ENCODE assay signal across 8 cellular contexts in the genomic region with DNA sequence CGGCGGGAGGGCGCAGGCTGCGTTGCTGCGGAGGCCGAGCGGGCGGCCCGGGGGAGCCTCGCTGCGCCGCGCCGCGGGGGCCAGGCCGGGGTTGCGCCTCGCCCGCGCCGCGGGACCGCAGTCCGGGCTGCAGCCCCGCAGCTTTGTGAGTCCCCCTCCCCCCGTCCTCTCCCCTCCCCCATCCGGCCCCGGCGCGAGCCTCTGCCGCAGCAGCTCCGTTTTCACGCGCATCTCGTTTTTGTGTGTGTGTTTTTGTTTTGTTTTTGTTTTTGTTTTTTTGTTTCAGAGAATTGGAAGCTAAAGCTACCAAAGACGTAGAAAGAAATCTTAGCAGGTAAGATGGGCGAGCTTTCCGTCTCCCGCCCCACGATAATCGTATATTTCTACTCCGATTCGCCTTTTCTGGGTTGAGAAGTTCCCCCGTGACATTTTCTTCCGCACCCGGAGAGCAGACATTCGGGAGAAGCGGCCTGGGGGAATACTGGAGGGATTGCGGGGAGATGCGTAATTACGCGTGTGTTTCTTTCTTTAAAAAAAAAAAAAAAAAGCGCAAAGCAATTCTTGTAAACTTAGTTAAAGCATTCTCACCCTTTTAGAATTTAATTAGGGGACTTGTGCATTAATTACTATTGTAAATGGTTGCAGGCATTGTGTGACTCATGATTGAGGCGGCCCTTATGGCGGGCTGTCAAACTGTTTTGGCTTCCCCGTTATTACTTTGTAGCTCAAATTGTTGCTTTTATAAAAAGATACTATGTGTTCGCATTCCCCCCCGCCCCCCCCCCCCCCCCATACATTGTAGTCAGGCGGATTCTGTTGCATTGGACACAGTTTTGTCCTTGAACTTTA. TPM values are rescaled to one million over a fixed set of nuclear protein-coding genes. Genes with fewer than 3 reads are reported as not detected.
A peak's percentile ranks its signal among the peaks of the same experiment; 100 is the strongest.
DNase-seq lines count a peak whose midpoint lies in the region; ATAC-seq and TF ChIP-seq lines count a peak whose summit lies in the region.

No MANE protein-coding gene starts in this region.

- in situ Hi-C loops in astrocyte of the spinal cord (cut with HindIII; ENCODE audit: low sequenced_read_pairs), result no loop called here

- TF ChIP-seq RAD21 in HCT116 (IDR thresholded peaks at IDR 0.05; ENCODE audit: low read depth), result no peak

- TF ChIP-seq CTCF in DOHH2 (IDR thresholded peaks at IDR 0.05; ENCODE audit: low read depth, low read length, poor library complexity, severe bottlenecking), result no peak
- no peak for TF ChIP-seq CTCF in HCT116 (IDR thresholded peaks at IDR 0.05 in 2 of 3, conservative IDR thresholded peaks at IDR 0.05 in 1 of 3; ENCODE audit: borderline replicate concordance in 1 of 3, insufficient read depth in 1 of 3, low read depth in 2 of 3, low read length in 2 of 3)
- TF ChIP-seq CTCF in astrocyte of the spinal cord (IDR thresholded peaks at IDR 0.05; ENCODE audit: low read depth, low read length), result no peak
- no peak for TF ChIP-seq CTCF in spleen (IDR thresholded peaks at IDR 0.05 in 8 of 11, conservative IDR thresholded peaks at IDR 0.05 in 3 of 11)

- peak overlapping the region; percentile 76 for H3K9ac ChIP-seq in HCT116 (ENCODE audit: low read length)

- BruUV-seq in HCT116 (replicated peaks; lab: Mats Ljungman, UMichigan), result no TSS peak

- no peaks in the 10 kb centered on the region for H3K27me3 ChIP-seq in DOHH2 (ENCODE audit: control insufficient read depth, low read length)
- H3K27me3 ChIP-seq in HCT116 (ENCODE audit: insufficient read depth, low read length), result no peaks in the 10 kb centered on the region
- H3K27me3 ChIP-seq in SJCRH30, result no peaks in the 10 kb centered on the region
- H3K27me3 ChIP-seq in spleen (replicated peaks in 1 of 7), result no peaks in the 10 kb centered on the region

- POLR2A ChIA-PET in HCT116 (lab: Charles Lee), result interaction anchor here (0.6 to 0.9 kb wide), 3 partner anchors 22 to 242 kb away, joined by 3 to 5 read pairs (median 3); no protein-coding TSS in a partner anchor

- H3F3A ChIP-seq in DOHH2 (ENCODE audit: control insufficient read depth, insufficient read depth), result 0 out of 2 replicates have a peak, but pooled peaks cover 4% of the 10 kb centered on the region

- CTCF ChIA-PET in HCT116 (lab: Charles Lee), result interaction anchor here (0.9 kb wide), 1 partner anchor 9 kb away, joined by 3 read pairs; no protein-coding TSS in a partner anchor

- no peak overlapping the region for H2AFZ ChIP-seq in HCT116 (ENCODE audit: low read depth, low read length, poor library complexity, severe bottlenecking)

- H3K4me3 ChIP-seq in DOHH2 (ENCODE audit: low read length), result peak overlapping the region; percentile 77
- peak overlapping the region; percentile 77 to 92 for H3K4me3 ChIP-seq in HCT116 (replicated peaks in 1 of 2; ENCODE audit: low read depth in 1 of 2, low read length in 2 of 2)
- peak overlapping the region; percentile 99 for H3K4me3 ChIP-seq in SJCRH30
- peak overlapping the region; percentile 89 for H3K4me3 ChIP-seq in astrocyte of the spinal cord (ENCODE audit: low read depth, low read length)
- peak overlapping the region; percentile 74 to 96 (median 89) for H3K4me3 ChIP-seq in spleen

- peaks cover 10% of the 10 kb centered on the region for H4K20me1 ChIP-seq in DOHH2 (ENCODE audit: control insufficient read depth, insufficient read depth, low read depth, low read length)
- H4K20me1 ChIP-seq in HCT116 (ENCODE audit: insufficient read depth), result peaks cover 8% of the 10 kb centered on the region; the same call in 1 of the 2 replicates

- H3K9me3 ChIP-seq in DOHH2 (ENCODE audit: control insufficient read depth, insufficient read depth, low read length), result no peaks in the 10 kb centered on the region
- no peaks in the 10 kb centered on the region for H3K9me3 ChIP-seq in HCT116 (ENCODE audit: control insufficient read depth in 1 of 2, insufficient read depth in 1 of 2, low read depth in 1 of 2, low read length in 2 of 2)
- H3K9me3 ChIP-seq in SJCRH30 (replicated peaks), result no peaks in the 10 kb centered on the region
- no peaks in the 10 kb centered on the region for H3K9me3 ChIP-seq in spleen

- intact Hi-C loops in HCT116 (cut with micrococcal nuclease), result loop anchor here (5.0 to 10.0 kb wide), 2 partner anchors 55 to 193 kb away; a partner anchor contains a TSS
- intact Hi-C loops in spleen (cut with DNase I; ENCODE audit: low total_unique reads), result no loop called here

- DNase-seq in HCT116 (ENCODE audit: low read depth, low spot score), result no peak
- DNase-seq in SJCRH30, result peak; percentile 10 to 33
- DNase-seq in astrocyte of the spinal cord (ENCODE audit: low read depth, low spot score), result peak; percentile 28
- peak; percentile 70 for DNase-seq in iPS-NIHi11 (ENCODE audit: low spot score)
- DNase-seq in spleen, result no peak
- DNase-seq in islet precursor cell, result no peak

- 1% methylated on average over 43 to 59 of the region's 59 CpGs for WGBS in spleen, 5 donors

- H3K9me2 ChIP-seq in DOHH2 (replicated peaks; ENCODE audit: control insufficient read depth, low read length) (no peaks in the 10 kb centered on the region), HCT116 (ENCODE audit: insufficient read depth) (no peaks in the 10 kb centered on the region)

- H3K36me3 ChIP-seq in DOHH2 (ENCODE audit: control insufficient read depth, low read length) (peaks cover 41% of the 10 kb centered on the region), HCT116 (ENCODE audit: control insufficient read depth in 1 of 2, insufficient read depth in 2 of 2, low read length in 2 of 2) (peaks cover 2 to 17% of the 10 kb centered on the region in 2 experiments; a peak in 1 of 4 replicates), SJCRH30 (peaks cover 25% of the 10 kb centered on the region), spleen (peaks cover 0 to 29% (median 2%) of the 10 kb centered on the region in 6 donors)

- H3K27ac ChIP-seq in DOHH2 (ENCODE audit: low read depth, low read length), result peak overlapping the region; percentile 76
- peak overlapping the region; percentile 83 for H3K27ac ChIP-seq in HCT116 (ENCODE audit: low read depth, low read length)
- H3K27ac ChIP-seq in SJCRH30, result peak overlapping the region; percentile 36; the same call in 1 of the 2 replicates
- H3K27ac ChIP-seq in spleen, result peak overlapping the region; percentile 91 to 97 (median 93)

- no peak for TF ChIP-seq POLR2A in HCT116 (IDR thresholded peaks at IDR 0.05; ENCODE audit: borderline replicate concordance, extremely low read depth, insufficient read depth, insufficient read length)
- TF ChIP-seq POLR2A in spleen (IDR thresholded peaks at IDR 0.05), result no peak

- H3K4me1 ChIP-seq in DOHH2 (ENCODE audit: control insufficient read depth, low read length) (peaks cover 32% of the 10 kb centered on the region), HCT116 (ENCODE audit: control insufficient read depth in 1 of 2, insufficient read depth in 2 of 2, low read length in 2 of 2) (peaks cover 10 to 15% of the 10 kb centered on the region in 2 experiments), SJCRH30 (peaks cover 8% of the 10 kb centered on the region; the same call in 1 of the 2 replicates), spleen (peaks cover 29 to 59% (median 50%) of the 10 kb centered on the region in 6 donors)

- RAD21 ChIA-PET in HCT116 (lab: Charles Lee; ENCODE audit: low non-redundant PET in 1 of 2, low total read pairs in 2 of 2, uncharacterized antibody in 2 of 2, unreplicated experiment in 2 of 2), result interaction anchor here in 1 of 2 experiments (0.6 kb wide), 2 partner anchors 286 to 579 kb away, joined by 3 read pairs; no protein-coding TSS in a partner anchor

- peak overlapping the region; percentile 70 for H3K4me2 ChIP-seq in DOHH2 (ENCODE audit: low read length)
- peak overlapping the region; percentile 81 for H3K4me2 ChIP-seq in HCT116 (ENCODE audit: low read length)

- H3K79me2 ChIP-seq in DOHH2 (ENCODE audit: control insufficient read depth, low read length) (peaks cover 65% of the 10 kb centered on the region), HCT116 (ENCODE audit: insufficient read depth, low read length) (peaks cover 53% of the 10 kb centered on the region)

- ATAC-seq in HCT116 (peak; percentile 52), HG03442 (IDR thresholded peaks at IDR 0.05; ENCODE audit: unreplicated experiment) (no peak)

TF ChIP-seq in HCT116, 20 proteins besides CTCF, POLR2A, EP300 and RAD21:
- TF ChIP-seq ZFX (IDR thresholded peaks at IDR 0.05) (peak; percentile 72; the same call in 1 of the 2 replicates), EZH2phosphoT487 (IDR thresholded peaks at IDR 0.05; ENCODE audit: borderline replicate concordance) (no peak), SIN3A (IDR thresholded peaks at IDR 0.05; ENCODE audit: low read depth) (peak; percentile 31; the same call in 1 of the 2 replicates), CEBPB (IDR thresholded peaks at IDR 0.05; ENCODE audit: low read depth) (no peak)
- TF ChIP-seq, protein P1, sequence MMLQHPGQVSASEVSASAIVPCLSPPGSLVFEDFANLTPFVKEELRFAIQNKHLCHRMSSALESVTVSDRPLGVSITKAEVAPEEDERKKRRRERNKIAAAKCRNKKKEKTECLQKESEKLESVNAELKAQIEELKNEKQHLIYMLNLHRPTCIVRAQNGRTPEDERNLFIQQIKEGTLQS (IDR thresholded peaks at IDR 0.05), result no peak

RNA-seq across cellular contexts. Expression of a gene that starts 0.7 kb away (rescaled TPM):
- total RNA-seq in HCT116 (2021; ENCODE audit: unreplicated experiment) (37.0 TPM), spleen (10 to 100 TPM; 45.4 to 67.8 (median 66.9) TPM)
- 13.6 and 14.4 TPM in 2 replicates for polyA plus RNA-seq in HCT116 (2012)
- total RNA-seq in SJCRH30 (2014; rRNA removed; shearing (Covaris generic)), result 25.7 and 28.6 TPM in 2 replicates
- 10 to 100 TPM in 2 of 3 donors, 1 to 10 TPM in 1; 6.5 to 13.8 (median 13.2) TPM for polyA plus RNA-seq in spleen

Comparison
In these comparisons a context has a peak if more than half of its experiments do, and no peak if none do; other contexts are left out.
1. H3K27ac ChIP-seq: peak in every context shown above with its lines; median percentile 93 in spleen; 83 in HCT116; 76 in DOHH2; 36 in SJCRH30.
2. DNase-seq: peak in SJCRH30 (2 of 2), astrocyte of the spinal cord (single experiment) and iPS-NIHi11 (single experiment); none in HCT116 (single experiment), spleen (single experiment) and islet precursor cell (single experiment).
3. Peak in every context shown above with its lines, with median percentiles within 50 percentile points of each other: H3K4me3 ChIP-seq.